ENCODE assay signal across 1 cellular context in the genomic region with DNA sequence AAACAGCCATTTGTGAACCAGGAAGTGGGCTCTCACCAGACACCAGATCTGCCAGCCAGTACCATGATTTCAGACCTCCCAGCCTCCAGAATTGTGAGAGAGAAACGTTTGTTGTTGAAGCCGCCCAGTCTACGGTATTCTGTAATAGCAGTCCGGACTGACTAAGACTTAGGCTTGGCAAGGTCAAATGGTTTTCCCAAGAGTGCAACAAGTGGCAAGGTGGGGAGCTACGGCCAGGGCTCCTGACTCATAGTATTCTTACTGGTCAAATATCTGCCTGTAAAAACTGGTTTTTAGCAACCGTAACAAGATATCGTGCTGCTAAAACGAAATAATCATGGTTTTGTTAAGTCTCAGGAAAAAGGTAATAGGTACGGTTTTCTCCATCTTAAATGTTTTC.
TF ChIP-seq lines count a peak whose summit lies in the region.

No MANE protein-coding gene starts in this region.

TF ChIP-seq in H1, 55 proteins besides CTCF, POLR2A, EP300 and RAD21 (continued from another document):
- TF ChIP-seq GTF2F1 (IDR thresholded peaks at IDR 0.05; ENCODE audit: borderline replicate concordance, low read depth, low read length) (no peak), SIX5 (IDR thresholded peaks at IDR 0.05; ENCODE audit: low read depth, low read length) (no peak), SP2 (IDR thresholded peaks at IDR 0.05; ENCODE audit: low read length) (no peak), CHD2 (IDR thresholded peaks at IDR 0.05; ENCODE audit: low read length) (no peak), BRCA1 (IDR thresholded peaks at IDR 0.05; ENCODE audit: low read depth, low read length) (no peak), KDM4A (IDR thresholded peaks at IDR 0.05; ENCODE audit: low read depth, low read length, severe bottlenecking) (no peak), SIRT6 (IDR thresholded peaks at IDR 0.05; ENCODE audit: low read length) (no peak)
- TF ChIP-seq, protein P1, sequence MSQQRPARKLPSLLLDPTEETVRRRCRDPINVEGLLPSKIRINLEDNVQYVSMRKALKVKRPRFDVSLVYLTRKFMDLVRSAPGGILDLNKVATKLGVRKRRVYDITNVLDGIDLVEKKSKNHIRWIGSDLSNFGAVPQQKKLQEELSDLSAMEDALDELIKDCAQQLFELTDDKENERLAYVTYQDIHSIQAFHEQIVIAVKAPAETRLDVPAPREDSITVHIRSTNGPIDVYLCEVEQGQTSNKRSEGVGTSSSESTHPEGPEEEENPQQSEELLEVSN (IDR thresholded peaks at IDR 0.05), result no peak
- TF ChIP-seq, protein P2, sequence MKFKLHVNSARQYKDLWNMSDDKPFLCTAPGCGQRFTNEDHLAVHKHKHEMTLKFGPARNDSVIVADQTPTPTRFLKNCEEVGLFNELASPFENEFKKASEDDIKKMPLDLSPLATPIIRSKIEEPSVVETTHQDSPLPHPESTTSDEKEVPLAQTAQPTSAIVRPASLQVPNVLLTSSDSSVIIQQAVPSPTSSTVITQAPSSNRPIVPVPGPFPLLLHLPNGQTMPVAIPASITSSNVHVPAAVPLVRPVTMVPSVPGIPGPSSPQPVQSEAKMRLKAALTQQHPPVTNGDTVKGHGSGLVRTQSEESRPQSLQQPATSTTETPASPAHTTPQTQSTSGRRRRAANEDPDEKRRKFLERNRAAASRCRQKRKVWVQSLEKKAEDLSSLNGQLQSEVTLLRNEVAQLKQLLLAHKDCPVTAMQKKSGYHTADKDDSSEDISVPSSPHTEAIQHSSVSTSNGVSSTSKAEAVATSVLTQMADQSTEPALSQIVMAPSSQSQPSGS (IDR thresholded peaks at IDR 0.05; ENCODE audit: low read length), result no peak
TF ChIP-seq in H1: peak in this region for 0.
